Comparison of ENCODE assay signal across 21 cellular contexts in the genomic region with DNA sequence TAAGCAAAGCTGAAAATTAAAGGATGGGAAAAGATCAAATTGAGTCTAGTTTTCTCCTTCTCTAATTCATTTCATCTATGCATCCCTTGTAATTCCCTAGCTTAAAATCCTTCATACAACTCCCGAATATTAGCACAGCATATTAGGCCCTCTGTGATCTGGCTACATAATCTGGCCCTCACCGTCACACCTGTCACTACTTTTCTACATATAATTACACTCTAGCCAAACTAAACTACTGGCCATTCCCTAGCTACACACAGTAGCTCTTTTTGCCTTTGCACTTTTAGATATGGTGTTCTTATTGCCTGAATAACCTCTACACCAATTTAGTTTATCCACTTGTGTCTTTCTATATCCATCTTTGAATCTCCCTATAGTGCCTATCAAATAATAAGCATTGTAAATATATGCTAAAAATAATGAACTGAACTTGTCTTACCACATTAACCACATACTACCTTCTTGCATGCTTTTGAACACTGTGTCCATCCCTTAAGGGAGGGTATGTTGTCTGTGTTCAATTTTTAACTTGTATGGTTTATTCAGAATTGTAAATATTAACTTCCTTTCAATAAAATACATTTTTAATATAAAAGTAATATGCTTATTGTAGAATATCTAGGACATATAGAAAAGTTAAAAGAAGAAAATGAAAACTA.
"Had no signal": no experiment of that assay in that cellular context is flagged by ENCODE, and none has a peak within 500 bp of the region (broad histone marks: within the 10 kb centered on the region; RNA-seq: fewer than 3 reads in every experiment).

No MANE protein-coding gene starts in this region.

- H3K4me3 ChIP-seq: ascending aorta, breast epithelium, left ventricle myocardium inferior had no signal

- FAIRE-seq: urothelium cell line had no signal

- DNase-seq: activated CD4-positive, alpha-beta T cell treated with anti-CD3 and anti-CD28 coated beads, Interleukin-2, amount 50 U/mL, for 1 hour; activated CD8-positive, alpha-beta memory T cell treated with anti-CD3 and anti-CD28 coated beads, Interleukin-2, amount 50 U/mL, for 4 hours; activated naive CD4-positive, alpha-beta T cell treated with anti-CD3 and anti-CD28 coated beads, Interleukin-2, amount 10 ng/mL, durations not matched to agents 7 days and 5 days; activated T-cell treated with anti-CD3 and anti-CD28 coated beads, Interleukin-2, amount 50 U/mL, for 4 hours; cortex of kidney; head of caudate nucleus; kidney glomerular epithelial cell; left ventricle myocardium inferior; mammary epithelial cell; midbrain; nephron progenitor cell; nucleus accumbens; posterior cingulate gyrus; retina; stimulated activated CD8-positive, alpha-beta memory T cell treated with anti-CD3 and anti-CD28 coated beads, Interleukin-4, amount 100 ng/mL, for 48 hours; stimulated activated naive CD4-positive, alpha-beta T cell; T1000 had no signal

- H3K36me3 ChIP-seq: ascending aorta, breast epithelium, left ventricle myocardium inferior had no signal

- H3K27me3 ChIP-seq: ascending aorta, breast epithelium had no signal

- H3K9me3 ChIP-seq: ascending aorta, breast epithelium, left ventricle myocardium inferior had no signal

- H3K27ac ChIP-seq: ascending aorta, breast epithelium, left ventricle myocardium inferior had no signal

- ATAC-seq: activated CD4-positive, CD25-positive, alpha-beta regulatory T cell treated with anti-CD3 and anti-CD28 coated beads, Interleukin-2, amount 50 U/mL, for 24 hours; activated T-cell treated with anti-CD3 and anti-CD28 coated beads, Interleukin-2, amount 50 U/mL, for 4 hours had no signal
